30 cellular contexts compared by ENCODE assay signal in genomic region chr3:9343115-9343514, GRCh38.
"Had no signal": no experiment of that assay in that cellular context is flagged by ENCODE, and none has a peak within 500 bp of the region (broad histone marks: within the 10 kb centered on the region; RNA-seq: fewer than 3 reads in every experiment).

No MANE protein-coding gene starts in this region.

- H3K27me3 Mint-ChIP-seq: activated CD4-positive, alpha-beta T cell treated with anti-CD3 and anti-CD28 coated beads, Interleukin-2, amount 10 ng/mL, durations not matched to agents 24 days and 14 days; activated CD8-positive, alpha-beta T cell treated with anti-CD3 and anti-CD28 coated beads for 36 hours; activated naive CD8-positive, alpha-beta T cell treated with anti-CD3 and anti-CD28 coated beads for 36 hours; activated T-helper 17 cell treated with anti-CD3 and anti-CD28 coated beads, Interleukin-2, amount 50 U/mL, for 72 hours; IgD-negative memory B cell had no signal

- H3K4me1 Mint-ChIP-seq: activated CD4-positive, alpha-beta T cell treated with anti-CD3 and anti-CD28 coated beads, Interleukin-2, amount 10 ng/mL, durations not matched to agents 24 days and 14 days; activated naive CD8-positive, alpha-beta T cell treated with anti-CD3 and anti-CD28 coated beads for 36 hours had no signal

- H3K27me3 ChIP-seq: brain microvascular endothelial cell had no signal

- H3K9me3 Mint-ChIP-seq: activated CD4-positive, alpha-beta T cell treated with anti-CD3 and anti-CD28 coated beads, Interleukin-2, amount 10 ng/mL, durations not matched to agents 24 days and 14 days; activated CD8-positive, alpha-beta T cell treated with anti-CD3 and anti-CD28 coated beads for 36 hours; activated naive CD8-positive, alpha-beta T cell treated with anti-CD3 and anti-CD28 coated beads for 36 hours; activated T-cell treated with anti-CD3 and anti-CD28 coated beads, Interleukin-2, amount 50 U/mL, for 72 hours; activated T-helper 17 cell treated with anti-CD3 and anti-CD28 coated beads, Interleukin-2, amount 50 U/mL, for 72 hours; IgD-negative memory B cell had no signal

- ATAC-seq: activated CD8-positive, alpha-beta T cell treated with anti-CD3 and anti-CD28 coated beads for 36 hours; activated T-cell treated with anti-CD3 and anti-CD28 coated beads, Interleukin-2, amount 50 U/mL, for 72 hours; activated T-helper 17 cell treated with anti-CD3 and anti-CD28 coated beads, Interleukin-2, amount 50 U/mL, for 72 hours; Right ventricle myocardium inferior had no signal

- H3K4me3 Mint-ChIP-seq: activated CD4-positive, alpha-beta T cell treated with anti-CD3 and anti-CD28 coated beads, Interleukin-2, amount 10 ng/mL, durations not matched to agents 24 days and 14 days; activated CD8-positive, alpha-beta T cell treated with anti-CD3 and anti-CD28 coated beads for 36 hours; activated naive CD8-positive, alpha-beta T cell treated with anti-CD3 and anti-CD28 coated beads for 36 hours; activated T-cell treated with anti-CD3 and anti-CD28 coated beads, Interleukin-2, amount 50 U/mL, for 72 hours; activated T-helper 17 cell treated with anti-CD3 and anti-CD28 coated beads, Interleukin-2, amount 50 U/mL, for 72 hours; IgD-negative memory B cell had no signal

- H3K36me3 Mint-ChIP-seq: activated naive CD8-positive, alpha-beta T cell treated with anti-CD3 and anti-CD28 coated beads for 36 hours had no signal

- DNase-seq: activated CD4-positive, alpha-beta T cell treated with anti-CD3 and anti-CD28 coated beads, Interleukin-2, amount 10 ng/mL, durations not matched to agents 24 days and 14 days; activated CD4-positive, alpha-beta T cell treated with anti-CD3 and anti-CD28 coated beads, Interleukin-2, amount 50 U/mL, for 4 hours; activated CD4-positive, CD25-positive, alpha-beta regulatory T cell; activated CD8-positive, alpha-beta T cell treated with anti-CD3 and anti-CD28 coated beads for 36 hours; activated effector memory CD4-positive, alpha-beta T cell treated with anti-CD3 and anti-CD28 coated beads, Interleukin-2, amount 50 U/mL, for 16 hours; activated naive CD4-positive, alpha-beta T cell; activated naive CD4-positive, alpha-beta T cell treated with anti-CD3 and anti-CD28 coated beads, Interleukin-2, amount 50 U/mL, for 16 hours; activated naive CD8-positive, alpha-beta T cell treated with anti-CD3 and anti-CD28 coated beads for 36 hours; activated T-cell treated with anti-CD3 and anti-CD28 coated beads, Interleukin-2, amount 50 U/mL, for 1 hour; activated T-cell treated with anti-CD3 and anti-CD28 coated beads, Interleukin-2, amount 50 U/mL, for 72 hours; amniotic stem cell; aorta; brain microvascular endothelial cell; Karpas-422; KBM-7; NCI-H1048; NCI-H1105 treated with DMSO at 0.1 percent for 48 hours; NCI-H1436; NCI-H1694; NCI-H1930; NCI-H2081 treated with DMSO at 0.1 percent for 48 hours; NCI-H226; NCI-H524 treated with DMSO at 0.1 percent for 48 hours; SW 1271; T-helper 1 cell; WERI-Rb-1 had no signal

- H3K27ac ChIP-seq: brain microvascular endothelial cell, RWPE1, WERI-Rb-1 had no signal

- H3K36me3 ChIP-seq: brain microvascular endothelial cell, WERI-Rb-1 had no signal

- H3K27ac Mint-ChIP-seq: activated CD4-positive, alpha-beta T cell treated with anti-CD3 and anti-CD28 coated beads, Interleukin-2, amount 10 ng/mL, durations not matched to agents 24 days and 14 days; activated CD8-positive, alpha-beta T cell treated with anti-CD3 and anti-CD28 coated beads for 36 hours; activated naive CD8-positive, alpha-beta T cell treated with anti-CD3 and anti-CD28 coated beads for 36 hours; activated T-cell treated with anti-CD3 and anti-CD28 coated beads, Interleukin-2, amount 50 U/mL, for 72 hours; activated T-helper 17 cell treated with anti-CD3 and anti-CD28 coated beads, Interleukin-2, amount 50 U/mL, for 72 hours; IgD-negative memory B cell had no signal
